Comparison of ENCODE assay signal across 1 cellular context in the genomic region with DNA sequence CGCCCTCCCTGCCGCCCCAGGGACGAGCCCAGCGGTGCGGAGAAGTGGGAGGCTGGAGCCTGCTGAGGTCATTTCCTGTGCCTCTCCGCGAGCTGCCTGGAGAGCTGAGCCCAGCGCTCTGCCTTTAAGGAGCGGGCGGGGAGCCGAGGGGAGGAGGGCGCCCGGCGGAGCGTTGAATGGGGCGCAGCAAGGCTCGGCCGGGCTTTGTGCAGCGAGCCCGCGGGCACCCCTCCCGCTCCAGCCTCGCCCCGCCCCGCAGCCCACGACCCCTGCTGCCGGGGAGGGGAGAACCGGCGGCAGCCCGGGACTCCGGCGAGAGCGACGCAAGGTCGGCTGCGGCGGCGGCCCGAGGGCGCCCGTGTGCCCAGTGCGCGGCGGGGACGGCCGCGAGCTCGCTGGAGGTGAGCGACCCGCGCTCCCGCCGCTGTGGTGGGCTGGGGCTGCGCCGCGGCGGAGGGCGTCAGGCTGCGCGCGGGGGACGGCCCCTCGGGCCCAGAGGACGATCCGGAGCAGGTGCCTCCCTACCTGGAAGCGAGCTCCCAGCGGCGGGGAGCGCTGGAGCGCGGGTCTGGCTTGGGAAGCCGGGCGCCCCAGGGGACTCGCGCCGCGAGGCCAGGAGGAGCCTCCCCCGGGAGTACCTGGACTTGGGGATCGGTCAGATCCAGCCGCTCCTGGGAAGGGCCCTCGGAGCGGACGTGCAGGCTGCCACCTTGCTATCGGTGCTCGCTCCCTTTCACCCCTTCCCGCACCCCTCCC.
TF ChIP-seq lines count a peak whose summit lies in the region.

Gene PLEKHH1 (plus strand): TSS at position 293 of the 756 bp plus-strand sequence. CDS start 8,578 bp downstream, outside the sequence.

TF ChIP-seq in H1, 55 proteins besides CTCF, POLR2A, EP300 and RAD21 (continued from another document):
- TF ChIP-seq SIN3A (conservative IDR thresholded peaks at IDR 0.05 in 1 of 2, IDR thresholded peaks at IDR 0.05 in 1 of 2; ENCODE audit: low read depth in 1 of 2, low read length in 2 of 2) (peak in 1 of 2 experiments; percentile 23; a peak in 2 of 4 replicates), SIX5 (IDR thresholded peaks at IDR 0.05; ENCODE audit: low read depth, low read length) (no peak), CBX5 (IDR thresholded peaks at IDR 0.05; ENCODE audit: low read depth, low read length) (no peak), CEBPB (IDR thresholded peaks at IDR 0.05; ENCODE audit: low read depth, low read length) (no peak), KDM4A (IDR thresholded peaks at IDR 0.05; ENCODE audit: low read depth, low read length, severe bottlenecking) (peak; percentile 47), SRF (IDR thresholded peaks at IDR 0.05; ENCODE audit: low read depth, low read length) (no peak), SAP30 (IDR thresholded peaks at IDR 0.05; ENCODE audit: insufficient read depth, insufficient replicate concordance, low read length) (no peak), SUZ12 (IDR thresholded peaks at IDR 0.05; ENCODE audit: low read length) (0 out of 2 replicates have a peak, but pooled peaks have one; percentile 27), FOSL1 (IDR thresholded peaks at IDR 0.05; ENCODE audit: insufficient read depth, low read depth, low read length) (no peak), TAF1 (IDR thresholded peaks at IDR 0.05; ENCODE audit: low read depth, low read length) (peak; percentile 68; the same call in 1 of the 2 replicates), POLR2AphosphoS5 (IDR thresholded peaks at IDR 0.05; ENCODE audit: low read depth, low read length) (peak; percentile 56; the same call in 1 of the 2 replicates), RBBP5 (IDR thresholded peaks at IDR 0.05; ENCODE audit: borderline replicate concordance, low read depth, low read length) (peak; percentile 88), PHF8 (conservative IDR thresholded peaks at IDR 0.05; ENCODE audit: low read depth, low read length) (peak; percentile 63), CTBP2 (IDR thresholded peaks at IDR 0.05; ENCODE audit: borderline replicate concordance, insufficient read depth, insufficient read length, low read length) (no peak), TBP (IDR thresholded peaks at IDR 0.05; ENCODE audit: low read depth, low read length) (peak; percentile 52; the same call in 1 of the 2 replicates), BACH1 (IDR thresholded peaks at IDR 0.05; ENCODE audit: low read length) (no peak)
- TF ChIP-seq, protein P1, sequence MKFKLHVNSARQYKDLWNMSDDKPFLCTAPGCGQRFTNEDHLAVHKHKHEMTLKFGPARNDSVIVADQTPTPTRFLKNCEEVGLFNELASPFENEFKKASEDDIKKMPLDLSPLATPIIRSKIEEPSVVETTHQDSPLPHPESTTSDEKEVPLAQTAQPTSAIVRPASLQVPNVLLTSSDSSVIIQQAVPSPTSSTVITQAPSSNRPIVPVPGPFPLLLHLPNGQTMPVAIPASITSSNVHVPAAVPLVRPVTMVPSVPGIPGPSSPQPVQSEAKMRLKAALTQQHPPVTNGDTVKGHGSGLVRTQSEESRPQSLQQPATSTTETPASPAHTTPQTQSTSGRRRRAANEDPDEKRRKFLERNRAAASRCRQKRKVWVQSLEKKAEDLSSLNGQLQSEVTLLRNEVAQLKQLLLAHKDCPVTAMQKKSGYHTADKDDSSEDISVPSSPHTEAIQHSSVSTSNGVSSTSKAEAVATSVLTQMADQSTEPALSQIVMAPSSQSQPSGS (IDR thresholded peaks at IDR 0.05; ENCODE audit: low read length): 0 out of 2 replicates have a peak, but pooled peaks have one; percentile 3
TF ChIP-seq in H1: peak in this region for 11.
